1 cellular context compared by ENCODE assay signal in the genomic region with DNA sequence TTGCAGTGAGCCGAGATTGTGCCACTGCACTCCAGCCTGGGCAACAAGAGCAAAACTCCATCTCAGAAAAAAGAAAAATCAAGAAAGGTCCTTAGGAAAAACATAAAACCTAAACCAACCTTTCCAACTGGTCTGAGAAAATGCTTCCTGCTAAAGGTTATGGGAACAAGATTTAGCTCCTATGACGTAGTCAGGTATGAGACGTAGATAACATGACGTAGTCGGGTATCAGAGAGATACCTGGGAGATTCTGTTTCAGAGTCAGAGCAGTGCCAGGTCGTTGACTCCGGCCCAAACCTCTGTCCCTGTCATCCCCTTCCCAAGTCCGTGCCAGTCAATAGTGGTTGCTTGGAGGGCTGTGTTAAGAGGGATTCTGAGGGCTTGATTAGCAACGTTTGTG.
TF ChIP-seq lines count a peak whose summit lies in the region.

No MANE protein-coding gene starts in this region.

TF ChIP-seq in WTC11, 78 proteins besides CTCF, POLR2A, EP300 and RAD21 (continued from another document):
- TF ChIP-seq, protein P1, sequence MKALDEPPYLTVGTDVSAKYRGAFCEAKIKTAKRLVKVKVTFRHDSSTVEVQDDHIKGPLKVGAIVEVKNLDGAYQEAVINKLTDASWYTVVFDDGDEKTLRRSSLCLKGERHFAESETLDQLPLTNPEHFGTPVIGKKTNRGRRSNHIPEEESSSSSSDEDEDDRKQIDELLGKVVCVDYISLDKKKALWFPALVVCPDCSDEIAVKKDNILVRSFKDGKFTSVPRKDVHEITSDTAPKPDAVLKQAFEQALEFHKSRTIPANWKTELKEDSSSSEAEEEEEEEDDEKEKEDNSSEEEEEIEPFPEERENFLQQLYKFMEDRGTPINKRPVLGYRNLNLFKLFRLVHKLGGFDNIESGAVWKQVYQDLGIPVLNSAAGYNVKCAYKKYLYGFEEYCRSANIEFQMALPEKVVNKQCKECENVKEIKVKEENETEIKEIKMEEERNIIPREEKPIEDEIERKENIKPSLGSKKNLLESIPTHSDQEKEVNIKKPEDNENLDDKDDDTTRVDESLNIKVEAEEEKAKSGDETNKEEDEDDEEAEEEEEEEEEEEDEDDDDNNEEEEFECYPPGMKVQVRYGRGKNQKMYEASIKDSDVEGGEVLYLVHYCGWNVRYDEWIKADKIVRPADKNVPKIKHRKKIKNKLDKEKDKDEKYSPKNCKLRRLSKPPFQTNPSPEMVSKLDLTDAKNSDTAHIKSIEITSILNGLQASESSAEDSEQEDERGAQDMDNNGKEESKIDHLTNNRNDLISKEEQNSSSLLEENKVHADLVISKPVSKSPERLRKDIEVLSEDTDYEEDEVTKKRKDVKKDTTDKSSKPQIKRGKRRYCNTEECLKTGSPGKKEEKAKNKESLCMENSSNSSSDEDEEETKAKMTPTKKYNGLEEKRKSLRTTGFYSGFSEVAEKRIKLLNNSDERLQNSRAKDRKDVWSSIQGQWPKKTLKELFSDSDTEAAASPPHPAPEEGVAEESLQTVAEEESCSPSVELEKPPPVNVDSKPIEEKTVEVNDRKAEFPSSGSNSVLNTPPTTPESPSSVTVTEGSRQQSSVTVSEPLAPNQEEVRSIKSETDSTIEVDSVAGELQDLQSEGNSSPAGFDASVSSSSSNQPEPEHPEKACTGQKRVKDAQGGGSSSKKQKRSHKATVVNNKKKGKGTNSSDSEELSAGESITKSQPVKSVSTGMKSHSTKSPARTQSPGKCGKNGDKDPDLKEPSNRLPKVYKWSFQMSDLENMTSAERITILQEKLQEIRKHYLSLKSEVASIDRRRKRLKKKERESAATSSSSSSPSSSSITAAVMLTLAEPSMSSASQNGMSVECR (CRISPR knock-in tag; IDR thresholded peaks at IDR 0.05; ENCODE audit: borderline replicate concordance), result no peak
- TF ChIP-seq MAX (CRISPR knock-in tag; IDR thresholded peaks at IDR 0.05) (no peak), PRRX2 (CRISPR knock-in tag; IDR thresholded peaks at IDR 0.05) (no peak), ERG (CRISPR knock-in tag; IDR thresholded peaks at IDR 0.05) (no peak), GTF2I (CRISPR knock-in tag; conservative IDR thresholded peaks at IDR 0.05) (no peak), ZNF317 (CRISPR knock-in tag; IDR thresholded peaks at IDR 0.05; ENCODE audit: borderline replicate concordance, low read depth) (no peak), FOXK1 (CRISPR knock-in tag; IDR thresholded peaks at IDR 0.05) (no peak), MYBL2 (CRISPR knock-in tag; IDR thresholded peaks at IDR 0.05) (no peak)
- TF ChIP-seq, protein P2, sequence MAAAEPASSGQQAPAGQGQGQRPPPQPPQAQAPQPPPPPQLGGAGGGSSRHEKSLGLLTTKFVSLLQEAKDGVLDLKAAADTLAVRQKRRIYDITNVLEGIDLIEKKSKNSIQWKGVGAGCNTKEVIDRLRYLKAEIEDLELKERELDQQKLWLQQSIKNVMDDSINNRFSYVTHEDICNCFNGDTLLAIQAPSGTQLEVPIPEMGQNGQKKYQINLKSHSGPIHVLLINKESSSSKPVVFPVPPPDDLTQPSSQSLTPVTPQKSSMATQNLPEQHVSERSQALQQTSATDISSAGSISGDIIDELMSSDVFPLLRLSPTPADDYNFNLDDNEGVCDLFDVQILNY (CRISPR knock-in tag; IDR thresholded peaks at IDR 0.05), result no peak
TF ChIP-seq in WTC11: peak in this region for 0.
